8 cellular contexts compared by ENCODE assay signal in the genomic region with DNA sequence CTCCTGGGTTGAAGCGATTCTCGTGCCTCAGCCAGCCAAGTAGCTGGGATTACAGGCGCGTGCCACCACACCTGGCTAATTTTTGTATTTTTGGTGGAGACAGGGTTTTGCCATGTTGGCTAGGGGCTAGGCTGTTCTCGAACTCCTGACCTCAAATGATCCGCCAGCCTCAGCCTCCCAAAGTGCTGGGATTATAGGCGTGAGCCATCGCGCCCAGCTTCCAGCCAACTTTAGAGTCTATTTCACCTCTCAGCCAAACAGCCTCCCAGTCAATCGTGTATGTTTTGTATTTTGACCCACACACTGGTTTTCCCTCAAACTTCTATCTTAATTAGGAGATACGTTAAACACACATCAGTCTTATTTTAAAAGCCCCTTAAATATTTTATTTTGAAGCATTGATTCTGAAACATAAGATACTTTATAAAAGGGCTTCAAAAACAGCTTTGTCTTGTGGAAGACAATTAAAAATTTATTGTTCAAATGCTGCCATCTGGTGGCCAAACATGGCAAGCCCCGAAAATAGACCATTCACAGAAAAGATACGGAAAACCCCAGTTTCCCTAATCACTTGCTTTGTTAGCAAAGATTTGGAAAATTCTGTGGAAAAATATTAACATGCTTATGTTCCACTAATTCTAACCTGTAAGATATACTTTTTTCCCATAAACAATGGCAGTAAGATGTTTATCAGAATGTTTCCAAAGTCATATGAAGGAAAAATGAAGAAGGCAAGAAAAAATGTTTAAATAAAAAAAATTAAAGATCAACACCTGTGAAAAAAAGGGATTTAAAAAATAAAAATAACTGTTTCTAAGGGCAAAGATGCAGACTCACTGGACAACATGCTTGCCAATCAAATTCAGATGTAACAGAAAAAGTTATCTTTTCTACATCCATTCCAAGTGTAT. TPM values are rescaled to one million over a fixed set of nuclear protein-coding genes. Genes with fewer than 3 reads are reported as not detected.
A peak's percentile ranks its signal among the peaks of the same experiment; 100 is the strongest.
DNase-seq lines count a peak whose midpoint lies in the region; ATAC-seq and TF ChIP-seq lines count a peak whose summit lies in the region.

No MANE protein-coding gene starts in this region.

- TF ChIP-seq CTCF in C4-2B (conservative IDR thresholded peaks at IDR 0.05) (peak; percentile 89), RWPE2 (IDR thresholded peaks at IDR 0.05; ENCODE audit: poor library complexity, severe bottlenecking) (peak; percentile 85), prostate gland (IDR thresholded peaks at IDR 0.05) (peak; percentile 67 to 86 (median 74))

- peaks cover 11% of the 10 kb centered on the region for H3K4me1 ChIP-seq in HAP-1
- H3K4me1 ChIP-seq in RWPE2 (ENCODE audit: insufficient read depth, poor library complexity, severe bottlenecking), result no peaks in the 10 kb centered on the region
- H3K4me1 ChIP-seq in prostate gland (replicated peaks), result no peaks in the 10 kb centered on the region

- in situ Hi-C loops in HAP-1 (cut with MboI; ENCODE audit: low sequenced_read_pairs), result no loop called here

- intact Hi-C loops in prostate gland (cut with DNase I), result loop anchor here (5.0 kb wide), 3 partner anchors 386 to 591 kb away; no protein-coding TSS in a partner anchor

- no peak overlapping the region for H3K27ac ChIP-seq in C4-2B
- H3K27ac ChIP-seq in RWPE2 (ENCODE audit: poor library complexity, severe bottlenecking), result no peak overlapping the region
- no peak overlapping the region for H3K27ac ChIP-seq in prostate gland

- ATAC-seq in RWPE2 (ENCODE audit: low read depth) (no peak), HG02981 (IDR thresholded peaks at IDR 0.05; ENCODE audit: unreplicated experiment) (no peak), HG03521 (IDR thresholded peaks at IDR 0.05; ENCODE audit: unreplicated experiment) (no peak)

- H3K9me3 ChIP-seq in HAP-1, result no peaks in the 10 kb centered on the region
- H3K9me3 ChIP-seq in RWPE2 (ENCODE audit: severe bottlenecking), result no peaks in the 10 kb centered on the region
- H3K9me3 ChIP-seq in prostate gland, result no peaks in the 10 kb centered on the region

- H3K4me3 ChIP-seq in HAP-1 (no peak overlapping the region), RWPE2 (ENCODE audit: severe bottlenecking) (no peak overlapping the region), prostate gland (no peak overlapping the region)

- H3K27me3 ChIP-seq in HAP-1 (ENCODE audit: low read depth) (no peaks in the 10 kb centered on the region), RWPE2 (ENCODE audit: insufficient read depth, poor library complexity, severe bottlenecking) (no peaks in the 10 kb centered on the region), prostate gland (replicated peaks; ENCODE audit: insufficient read depth) (no peaks in the 10 kb centered on the region)

- WGBS in prostate gland, result 46% methylated on average over 13 of the region's 13 CpGs

- DNase-seq in HAP-1 (ENCODE audit: low spot score in 2 of 2) (peak; percentile 45 to 75), RWPE2 (ENCODE audit: low spot score) (no peak), glomerular visceral epithelial cell (ENCODE audit: extremely low spot score) (peak; percentile 54), prostate gland (ENCODE audit: low spot score) (peak; percentile 35)
- DNase-seq in activated naive CD4-positive, alpha-beta T cell (lab: John Stamatoyannopoulos, UW), result peak in 3 of 4 experiments; percentile 11 to 42 (median 36)

- H3K36me3 ChIP-seq in HAP-1 (replicated peaks) (peaks cover 6% of the 10 kb centered on the region), RWPE2 (ENCODE audit: low read depth) (peaks cover 13% of the 10 kb centered on the region), prostate gland (peaks cover 0 to 5% of the 10 kb centered on the region in 2 donors)

- no peak for TF ChIP-seq POLR2A in prostate gland (IDR thresholded peaks at IDR 0.05)

RNA-seq across cellular contexts. Expression of a gene that starts 33.1 kb away (rescaled TPM):
- total RNA-seq in prostate gland, result 10 to 100 TPM; 23.2 to 34.8 TPM

RNA-seq across cellular contexts. Expression of a gene that starts 56.7 kb away (rescaled TPM):
- 100 to 1,000 TPM in 1 of 2 donors, 10 to 100 TPM in 1; 99.4 to 116 TPM for total RNA-seq in prostate gland
